ENCODE assay signal across 31 cellular contexts in genomic region chr20:9955646-9956045, GRCh38.
A peak's percentile ranks its signal among the peaks of the same experiment; 100 is the strongest.
DNase-seq lines count a peak whose midpoint lies in the region; ATAC-seq and TF ChIP-seq lines count a peak whose summit lies in the region.
"Had no signal": no experiment of that assay in that cellular context is flagged by ENCODE, and none has a peak within 500 bp of the region (broad histone marks: within the 10 kb centered on the region; RNA-seq: fewer than 3 reads in every experiment).

No MANE protein-coding gene starts in this region.

- no TSS peak for BruUV-seq in HCT116 (replicated peaks; lab: Mats Ljungman, UMichigan)

- H3K27me3 ChIP-seq in HCT116 (ENCODE audit: insufficient read depth, low read length) (no peaks in the 10 kb centered on the region), RWPE2 (ENCODE audit: insufficient read depth, poor library complexity, severe bottlenecking) (no peaks in the 10 kb centered on the region), body of pancreas (no peaks in the 10 kb centered on the region)
- H3K27me3 ChIP-seq: BLaER1, neural progenitor cell, transverse colon had no signal

- H4K20me1 ChIP-seq in HCT116 (ENCODE audit: insufficient read depth), result no peaks in the 10 kb centered on the region
- H4K20me1 ChIP-seq: BLaER1 had no signal

- intact Hi-C loops in HCT116 (cut with micrococcal nuclease) (no loop called here), body of pancreas (cut with DNase I) (no loop called here)

- no peak for TF ChIP-seq POLR2A in HCT116 (IDR thresholded peaks at IDR 0.05; ENCODE audit: borderline replicate concordance, extremely low read depth, insufficient read depth, insufficient read length)
- TF ChIP-seq POLR2A in body of pancreas (IDR thresholded peaks at IDR 0.05), result no peak

- DNase-seq in A172 (ENCODE audit: low spot score) (peak; percentile 80), HCT116 (ENCODE audit: low read depth, low spot score) (no peak), RWPE2 (ENCODE audit: low spot score) (no peak), fibroblast of the aortic adventitia (ENCODE audit: low read depth) (peak; percentile 1), body of pancreas (no peak), HK-2 (ENCODE audit: unreplicated experiment) (no peak), NCI-H2171 (lab: John Stamatoyannopoulos, UW) (no peak)
- DNase-seq: ACHN; activated CD4-positive, alpha-beta T cell treated with anti-CD3 and anti-CD28 coated beads, Interleukin-2, amount 10 ng/mL, durations not matched to agents 7 days and 5 days; activated CD8-positive, alpha-beta memory T cell treated with anti-CD3 and anti-CD28 coated beads, Interleukin-2, amount 10 ng/mL, durations not matched to agents 7 days and 5 days; activated naive CD4-positive, alpha-beta T cell treated with anti-CD3 and anti-CD28 coated beads, Interleukin-2, amount 10 ng/mL, durations not matched to agents 7 days and 5 days; activated T-cell treated with anti-CD3 and anti-CD28 coated beads, Interleukin-2, amount 50 U/mL, for 72 hours; amygdala; caudate nucleus; COR-L47; dermis blood vessel endothelial cell; DMS79 treated with DMSO at 0.1 percent for 48 hours; head of caudate nucleus; KG1; left colon; NCI-H1048; NCI-H1694 treated with DMSO at 0.1 percent for 48 hours; NCI-H526; stimulated activated naive CD8-positive, alpha-beta T cell treated with anti-CD3 and anti-CD28 coated beads, Interleukin-15, amount 100 ng/mL, for 72 hours; T-helper 9 cell; transverse colon; WERI-Rb-1 had no signal

- no peak for TF ChIP-seq RAD21 in HCT116 (IDR thresholded peaks at IDR 0.05; ENCODE audit: low read depth)

- RAD21 ChIA-PET in HCT116 (lab: Charles Lee; ENCODE audit: low non-redundant PET in 1 of 2, low total read pairs in 2 of 2, uncharacterized antibody in 2 of 2, unreplicated experiment in 2 of 2), result no interaction called here

- POLR2A ChIA-PET in HCT116 (lab: Charles Lee), result interaction anchor here (1.5 kb wide), 1 partner anchor 10 kb away, joined by 7 read pairs; no protein-coding TSS in a partner anchor

- H3K36me3 ChIP-seq in HCT116 (ENCODE audit: control insufficient read depth in 1 of 2, insufficient read depth in 2 of 2, low read length in 2 of 2), result no peaks in the 10 kb centered on the region
- no peaks in the 10 kb centered on the region for H3K36me3 ChIP-seq in RWPE2 (ENCODE audit: low read depth)
- H3K36me3 ChIP-seq in body of pancreas (replicated peaks in 1 of 2; ENCODE audit: insufficient read depth in 1 of 2, low read depth in 2 of 2), result no peaks in the 10 kb centered on the region
- H3K36me3 ChIP-seq: BLaER1, neural progenitor cell, transverse colon, WERI-Rb-1 had no signal

- no peak overlapping the region for H3K9ac ChIP-seq in HCT116 (ENCODE audit: low read length)
- H3K9ac ChIP-seq: BLaER1, neural progenitor cell had no signal

- peak overlapping the region; percentile 10; the same call in 1 of the 2 replicates for H3K4me2 ChIP-seq in HCT116 (ENCODE audit: low read length)
- H3K4me2 ChIP-seq: BLaER1, neural progenitor cell had no signal

- ATAC-seq in HCT116 (no peak), RWPE2 (ENCODE audit: low read depth) (peak; percentile 99), body of pancreas (no peak), HG02852 (IDR thresholded peaks at IDR 0.05; ENCODE audit: unreplicated experiment) (no peak)
- ATAC-seq: activated CD8-positive, alpha-beta memory T cell treated with anti-CD3 and anti-CD28 coated beads, Interleukin-2, amount 10 ng/mL, durations not matched to agents 7 days and 5 days; activated T-cell treated with anti-CD3 and anti-CD28 coated beads, Interleukin-2, amount 50 U/mL, for 72 hours; GM12878; left colon; stimulated activated naive CD8-positive, alpha-beta T cell treated with anti-CD3 and anti-CD28 coated beads, Interleukin-15, amount 100 ng/mL, for 72 hours had no signal

- no peaks in the 10 kb centered on the region for H3K79me2 ChIP-seq in HCT116 (ENCODE audit: insufficient read depth, low read length)

- H3K9me3 ChIP-seq in HCT116 (ENCODE audit: control insufficient read depth in 1 of 2, insufficient read depth in 1 of 2, low read depth in 1 of 2, low read length in 2 of 2), result no peaks in the 10 kb centered on the region
- H3K9me3 ChIP-seq in RWPE2 (ENCODE audit: severe bottlenecking), result no peaks in the 10 kb centered on the region
- H3K9me3 ChIP-seq in body of pancreas, result no peaks in the 10 kb centered on the region
- H3K9me3 ChIP-seq: BLaER1, transverse colon had no signal

- no peaks in the 10 kb centered on the region for H3K9me2 ChIP-seq in HCT116 (ENCODE audit: insufficient read depth)

- H3K4me3 ChIP-seq in HCT116 (replicated peaks in 1 of 2; ENCODE audit: low read depth in 1 of 2, low read length in 2 of 2) (no peak overlapping the region), RWPE2 (ENCODE audit: severe bottlenecking) (no peak overlapping the region), fibroblast of the aortic adventitia (ENCODE audit: low read depth, low read length) (no peak overlapping the region), body of pancreas (no peak overlapping the region)
- H3K4me3 ChIP-seq: BLaER1, GM12878, neural progenitor cell, transverse colon had no signal

- no peak overlapping the region for H3K27ac ChIP-seq in HCT116 (ENCODE audit: low read depth, low read length)
- no peak overlapping the region for H3K27ac ChIP-seq in RWPE2 (ENCODE audit: poor library complexity, severe bottlenecking)
- no peak overlapping the region for H3K27ac ChIP-seq in body of pancreas
- H3K27ac ChIP-seq: BLaER1, neural progenitor cell, transverse colon, WERI-Rb-1 had no signal

- peaks cover 0 to 5% of the 10 kb centered on the region in 2 experiments; a peak in 1 of 4 replicates for H3K4me1 ChIP-seq in HCT116 (ENCODE audit: control insufficient read depth in 1 of 2, insufficient read depth in 2 of 2, low read length in 2 of 2)
- H3K4me1 ChIP-seq in RWPE2 (ENCODE audit: insufficient read depth, poor library complexity, severe bottlenecking), result peaks cover 5% of the 10 kb centered on the region
- no peaks in the 10 kb centered on the region for H3K4me1 ChIP-seq in body of pancreas
- H3K4me1 ChIP-seq: BLaER1, neural progenitor cell, transverse colon had no signal

- CTCF ChIA-PET in HCT116 (lab: Charles Lee), result interaction anchor here (0.8 to 1.2 kb wide), 2 partner anchors 11 to 23 kb away, joined by 3 read pairs; no protein-coding TSS in a partner anchor

- no peak overlapping the region for H2AFZ ChIP-seq in HCT116 (ENCODE audit: low read depth, low read length, poor library complexity, severe bottlenecking)
- H2AFZ ChIP-seq: neural progenitor cell had no signal

- 64 to 66% methylated on average over 3 of the region's 3 CpGs for WGBS in body of pancreas, 2 donors

- no peak for TF ChIP-seq CTCF in HCT116 (IDR thresholded peaks at IDR 0.05 in 2 of 3, conservative IDR thresholded peaks at IDR 0.05 in 1 of 3; ENCODE audit: borderline replicate concordance in 1 of 3, insufficient read depth in 1 of 3, low read depth in 2 of 3, low read length in 2 of 3)
- TF ChIP-seq CTCF in RWPE2 (IDR thresholded peaks at IDR 0.05; ENCODE audit: poor library complexity, severe bottlenecking), result no peak
- TF ChIP-seq CTCF in fibroblast of the aortic adventitia (IDR thresholded peaks at IDR 0.05; ENCODE audit: insufficient read depth, low read length), result no peak
- no peak for TF ChIP-seq CTCF in body of pancreas (IDR thresholded peaks at IDR 0.05)

TF ChIP-seq in HCT116, 20 proteins besides CTCF, POLR2A, EP300 and RAD21:
- TF ChIP-seq FOSL1 (IDR thresholded peaks at IDR 0.05; ENCODE audit: low read depth), result peak; percentile 41
- peak; percentile 22 for TF ChIP-seq SP1 (IDR thresholded peaks at IDR 0.05; ENCODE audit: low read depth)
- TF ChIP-seq, protein P1, sequence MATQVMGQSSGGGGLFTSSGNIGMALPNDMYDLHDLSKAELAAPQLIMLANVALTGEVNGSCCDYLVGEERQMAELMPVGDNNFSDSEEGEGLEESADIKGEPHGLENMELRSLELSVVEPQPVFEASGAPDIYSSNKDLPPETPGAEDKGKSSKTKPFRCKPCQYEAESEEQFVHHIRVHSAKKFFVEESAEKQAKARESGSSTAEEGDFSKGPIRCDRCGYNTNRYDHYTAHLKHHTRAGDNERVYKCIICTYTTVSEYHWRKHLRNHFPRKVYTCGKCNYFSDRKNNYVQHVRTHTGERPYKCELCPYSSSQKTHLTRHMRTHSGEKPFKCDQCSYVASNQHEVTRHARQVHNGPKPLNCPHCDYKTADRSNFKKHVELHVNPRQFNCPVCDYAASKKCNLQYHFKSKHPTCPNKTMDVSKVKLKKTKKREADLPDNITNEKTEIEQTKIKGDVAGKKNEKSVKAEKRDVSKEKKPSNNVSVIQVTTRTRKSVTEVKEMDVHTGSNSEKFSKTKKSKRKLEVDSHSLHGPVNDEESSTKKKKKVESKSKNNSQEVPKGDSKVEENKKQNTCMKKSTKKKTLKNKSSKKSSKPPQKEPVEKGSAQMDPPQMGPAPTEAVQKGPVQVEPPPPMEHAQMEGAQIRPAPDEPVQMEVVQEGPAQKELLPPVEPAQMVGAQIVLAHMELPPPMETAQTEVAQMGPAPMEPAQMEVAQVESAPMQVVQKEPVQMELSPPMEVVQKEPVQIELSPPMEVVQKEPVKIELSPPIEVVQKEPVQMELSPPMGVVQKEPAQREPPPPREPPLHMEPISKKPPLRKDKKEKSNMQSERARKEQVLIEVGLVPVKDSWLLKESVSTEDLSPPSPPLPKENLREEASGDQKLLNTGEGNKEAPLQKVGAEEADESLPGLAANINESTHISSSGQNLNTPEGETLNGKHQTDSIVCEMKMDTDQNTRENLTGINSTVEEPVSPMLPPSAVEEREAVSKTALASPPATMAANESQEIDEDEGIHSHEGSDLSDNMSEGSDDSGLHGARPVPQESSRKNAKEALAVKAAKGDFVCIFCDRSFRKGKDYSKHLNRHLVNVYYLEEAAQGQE (IDR thresholded peaks at IDR 0.05; ENCODE audit: low read depth), result no peak
- no peak for TF ChIP-seq ATF3 (IDR thresholded peaks at IDR 0.05)
- 0 out of 2 replicates have a peak, but pooled peaks have one; percentile 27 for TF ChIP-seq JUND (IDR thresholded peaks at IDR 0.05)
- TF ChIP-seq, protein P2, sequence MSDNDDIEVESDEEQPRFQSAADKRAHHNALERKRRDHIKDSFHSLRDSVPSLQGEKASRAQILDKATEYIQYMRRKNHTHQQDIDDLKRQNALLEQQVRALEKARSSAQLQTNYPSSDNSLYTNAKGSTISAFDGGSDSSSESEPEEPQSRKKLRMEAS (IDR thresholded peaks at IDR 0.05), result no peak

Comparison
In these comparisons a context has a peak if more than half of its experiments do, and no peak if none do; other contexts are left out.
1. DNase-seq: peak in A172 (single experiment) and fibroblast of the aortic adventitia (single experiment); none in HCT116 (single experiment), RWPE2 (single experiment), body of pancreas (0 of 4), HK-2 (single experiment) and NCI-H2171 (single experiment).